ENCODE assay signal across 7 cellular contexts in genomic region chrY:6935497-6935896, GRCh38. TPM values are rescaled to one million over a fixed set of nuclear protein-coding genes. Genes with fewer than 3 reads are reported as not detected.
"Had no signal": no experiment of that assay in that cellular context is flagged by ENCODE, and none has a peak within 500 bp of the region (broad histone marks: within the 10 kb centered on the region; RNA-seq: fewer than 3 reads in every experiment).

No MANE protein-coding gene starts in this region.

- DNase-seq: IMR-90, KBM-7, KG1 had no signal

- ATAC-seq: HepG2, K562 had no signal

RNA-seq across cellular contexts. Expression of gene AMELY, which starts 23.9 kb away (rescaled TPM):
- total RNA-seq: HepG2, HT-29, HT1080, IMR-90, K562 had no signal

RNA-seq across cellular contexts. Expression of gene TBL1Y, which starts 25.0 kb away (rescaled TPM):
- total RNA-seq: HT-29, HT1080, IMR-90, K562 had no signal
